30 cellular contexts compared by ENCODE assay signal in genomic region chr2:199490049-199490448, GRCh38. TPM values are rescaled to one million over a fixed set of nuclear protein-coding genes. Genes with fewer than 3 reads are reported as not detected.
"Had no signal": no experiment of that assay in that cellular context is flagged by ENCODE, and none has a peak within 500 bp of the region (broad histone marks: within the 10 kb centered on the region; RNA-seq: fewer than 3 reads in every experiment).

No MANE protein-coding gene starts in this region.

- H3K4me2 ChIP-seq: neural progenitor cell, smooth muscle cell had no signal

- H3K36me3 ChIP-seq: adrenal gland, cardiac muscle cell, left ventricle myocardium inferior, neural progenitor cell, right atrium auricular region, stomach, thyroid gland, upper lobe of left lung, vagina had no signal

- FAIRE-seq: frontal cortex, islet of Langerhans had no signal

- H2AFZ ChIP-seq: neural progenitor cell had no signal

- H3K4me1 ChIP-seq: adrenal gland, body of pancreas, left ventricle myocardium inferior, neural progenitor cell, right atrium auricular region, stomach, thyroid gland, upper lobe of left lung, vagina had no signal

- H3K9ac ChIP-seq: neural progenitor cell had no signal

- H3K9me3 ChIP-seq: adrenal gland, body of pancreas, left ventricle myocardium inferior, right atrium auricular region, stomach, thyroid gland, upper lobe of left lung, vagina had no signal

- H3K27me3 ChIP-seq: adrenal gland, body of pancreas, neural progenitor cell, right atrium auricular region, thyroid gland, upper lobe of left lung, vagina had no signal

- DNase-seq: activated CD4-positive, alpha-beta T cell treated with anti-CD3 and anti-CD28 coated beads for 1 hour; activated CD8-positive, alpha-beta memory T cell treated with anti-CD3 and anti-CD28 coated beads, Interleukin-2, amount 10 ng/mL, durations not matched to agents 7 days and 5 days; activated CD8-positive, alpha-beta T cell treated with anti-CD3 and anti-CD28 coated beads, Interleukin-2, amount 10 ng/mL, durations not matched to agents 7 days and 5 days; activated naive CD4-positive, alpha-beta T cell treated with Interleukin-2 at 50 U/mL for 16 hours; activated naive CD8-positive, alpha-beta T cell treated with anti-CD3 and anti-CD28 coated beads for 36 hours; activated T-cell treated with anti-CD3 and anti-CD28 coated beads, Interleukin-2, amount 50 U/mL, for 48 hours; adrenal gland; aorta; body of pancreas; cerebellar nuclear complex; dorsolateral prefrontal cortex; effector memory CD4-positive, alpha-beta T cell; glutamatergic neuron; left ventricle myocardium inferior; natural killer cell; stimulated activated CD4-positive, alpha-beta T cell treated with anti-CD3 and anti-CD28 coated beads, Interleukin-1b, Interleukin-23, amount 100 ng/mL, for 48 hours; stimulated activated naive B cell treated with anti-CD40 and anti-IgM and Interleukin-4, amounts not matched to agents 10 μg/mL and 1 μg/mL and 100 μg/mL, for 72 hours; stomach; thyroid gland; upper lobe of left lung had no signal

- H3K4me3 ChIP-seq: adrenal gland, body of pancreas, cardiac muscle cell, coronary artery, dorsolateral prefrontal cortex, left ventricle myocardium inferior, lung, neural progenitor cell, right atrium auricular region, smooth muscle cell, stomach, thyroid gland, upper lobe of left lung, vagina had no signal

- H3K27ac ChIP-seq: adrenal gland, body of pancreas, cardiac muscle cell, coronary artery, dorsolateral prefrontal cortex, left ventricle myocardium inferior, neural progenitor cell, right atrium auricular region, stomach, thyroid gland, upper lobe of left lung, vagina had no signal

- ATAC-seq: activated CD8-positive, alpha-beta memory T cell treated with anti-CD3 and anti-CD28 coated beads, Interleukin-2, amount 10 ng/mL, durations not matched to agents 7 days and 5 days; activated CD8-positive, alpha-beta T cell treated with anti-CD3 and anti-CD28 coated beads, Interleukin-2, amount 10 ng/mL, durations not matched to agents 7 days and 5 days; body of pancreas; natural killer cell; stimulated activated naive B cell treated with anti-CD40 and anti-IgM and Interleukin-4, amounts not matched to agents 10 μg/mL and 1 μg/mL and 100 μg/mL, for 72 hours; WTC11 had no signal

RNA-seq across cellular contexts. Expression of gene SATB2, which starts 32.3 kb away (rescaled TPM):
- total RNA-seq: activated CD8-positive, alpha-beta T cell treated with anti-CD3 and anti-CD28 coated beads, Interleukin-2, amount 10 ng/mL, durations not matched to agents 7 days and 5 days had no signal
